25 cellular contexts compared by ENCODE assay signal in the genomic region with DNA sequence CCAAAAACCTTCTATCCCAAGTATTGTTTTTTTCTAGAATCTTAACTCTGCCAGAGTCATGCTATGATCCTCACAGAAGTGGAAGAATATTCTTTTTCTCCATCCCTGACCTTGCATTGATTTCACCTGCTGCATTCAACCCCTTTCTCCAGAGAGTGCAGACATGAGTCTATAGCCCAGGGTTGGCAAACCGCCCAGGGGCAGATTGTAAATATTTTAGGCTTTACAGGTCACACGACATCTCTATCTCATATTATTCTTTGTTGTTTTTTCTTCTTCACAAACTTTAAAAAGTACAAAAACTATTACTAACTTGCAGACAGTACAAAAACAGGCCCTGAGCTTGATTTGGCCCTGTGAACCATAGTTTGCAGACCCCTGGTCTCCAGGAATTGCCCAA.
"Had no signal": no experiment of that assay in that cellular context is flagged by ENCODE, and none has a peak within 500 bp of the region (broad histone marks: within the 10 kb centered on the region; RNA-seq: fewer than 3 reads in every experiment).

No MANE protein-coding gene starts in this region.

- DNase-seq: activated CD4-positive, alpha-beta T cell treated with anti-CD3 and anti-CD28 coated beads for 36 hours; activated CD4-positive, CD25-positive, alpha-beta regulatory T cell; activated naive CD4-positive, alpha-beta T cell treated with Interleukin-2 at 50 U/mL for 16 hours; activated naive CD8-positive, alpha-beta T cell treated with anti-CD3 and anti-CD28 coated beads for 36 hours; activated T-cell treated with anti-CD3 and anti-CD28 coated beads for 4 hours; activated T-cell treated with anti-CD3 and anti-CD28 coated beads, Interleukin-2, amount 50 U/mL, for 72 hours; adrenal gland; aorta; effector memory CD8-positive, alpha-beta T cell; erythroblast; foreskin fibroblast; hippocampal formation; kidney; left colon; midbrain; naive thymus-derived CD4-positive, alpha-beta T cell; ovary; stimulated activated CD4-positive, alpha-beta T cell treated with anti-CD3 and anti-CD28 coated beads, Interleukin-4, amount 100 ng/mL, for 24 hours; substantia nigra; uterus had no signal

- H3K4me3 ChIP-seq: adrenal gland, body of pancreas, coronary artery, ovary, skin epidermis, uterus had no signal

- H3K9me3 ChIP-seq: adrenal gland, body of pancreas, ovary, uterus had no signal

- H3K27me3 ChIP-seq: adrenal gland, body of pancreas, ovary, uterus had no signal

- H3K36me3 ChIP-seq: adrenal gland, ovary, uterus had no signal

- H3K27ac ChIP-seq: adrenal gland, body of pancreas, coronary artery, ovary, skin epidermis, uterus had no signal

- H3K4me1 ChIP-seq: uterus had no signal

- ATAC-seq: activated CD4-positive, alpha-beta T cell treated with anti-CD3 and anti-CD28 coated beads for 36 hours; activated T-cell treated with anti-CD3 and anti-CD28 coated beads, Interleukin-2, amount 50 U/mL, for 72 hours; body of pancreas; effector memory CD8-positive, alpha-beta T cell; left colon; naive thymus-derived CD4-positive, alpha-beta T cell; sciatic nerve; stimulated activated effector memory CD8-positive, alpha-beta T cell treated with anti-CD3 and anti-CD28 coated beads, Interleukin-12 subunit alpha, Interleukin-12 subunit beta, amount 100 ng/mL, for 72 hours had no signal
